Comparison of ENCODE assay signal across 1 cellular context in the genomic region with DNA sequence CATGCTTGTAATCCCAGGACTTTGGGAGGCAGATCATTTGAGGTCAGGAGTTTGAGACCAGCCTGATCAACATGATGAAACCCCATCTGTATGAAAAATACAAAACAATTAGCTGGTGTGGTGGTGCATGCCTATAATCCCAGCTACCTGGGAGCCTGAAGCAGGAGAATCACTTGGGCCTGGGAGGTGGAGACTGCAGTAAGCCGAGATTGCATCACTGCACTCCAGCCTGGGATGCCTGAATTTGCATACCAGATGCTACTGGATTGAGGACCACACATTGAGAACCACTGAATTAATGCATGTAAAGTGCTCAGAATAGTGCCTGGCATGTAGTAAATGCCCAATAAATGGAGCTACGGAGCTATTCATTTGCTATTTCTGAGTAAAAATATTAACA.
TF ChIP-seq lines count a peak whose summit lies in the region.

No MANE protein-coding gene starts in this region.

TF ChIP-seq in GM23338, 12 proteins besides CTCF, POLR2A, EP300 and RAD21 (continued from another document):
- TF ChIP-seq, protein P1, sequence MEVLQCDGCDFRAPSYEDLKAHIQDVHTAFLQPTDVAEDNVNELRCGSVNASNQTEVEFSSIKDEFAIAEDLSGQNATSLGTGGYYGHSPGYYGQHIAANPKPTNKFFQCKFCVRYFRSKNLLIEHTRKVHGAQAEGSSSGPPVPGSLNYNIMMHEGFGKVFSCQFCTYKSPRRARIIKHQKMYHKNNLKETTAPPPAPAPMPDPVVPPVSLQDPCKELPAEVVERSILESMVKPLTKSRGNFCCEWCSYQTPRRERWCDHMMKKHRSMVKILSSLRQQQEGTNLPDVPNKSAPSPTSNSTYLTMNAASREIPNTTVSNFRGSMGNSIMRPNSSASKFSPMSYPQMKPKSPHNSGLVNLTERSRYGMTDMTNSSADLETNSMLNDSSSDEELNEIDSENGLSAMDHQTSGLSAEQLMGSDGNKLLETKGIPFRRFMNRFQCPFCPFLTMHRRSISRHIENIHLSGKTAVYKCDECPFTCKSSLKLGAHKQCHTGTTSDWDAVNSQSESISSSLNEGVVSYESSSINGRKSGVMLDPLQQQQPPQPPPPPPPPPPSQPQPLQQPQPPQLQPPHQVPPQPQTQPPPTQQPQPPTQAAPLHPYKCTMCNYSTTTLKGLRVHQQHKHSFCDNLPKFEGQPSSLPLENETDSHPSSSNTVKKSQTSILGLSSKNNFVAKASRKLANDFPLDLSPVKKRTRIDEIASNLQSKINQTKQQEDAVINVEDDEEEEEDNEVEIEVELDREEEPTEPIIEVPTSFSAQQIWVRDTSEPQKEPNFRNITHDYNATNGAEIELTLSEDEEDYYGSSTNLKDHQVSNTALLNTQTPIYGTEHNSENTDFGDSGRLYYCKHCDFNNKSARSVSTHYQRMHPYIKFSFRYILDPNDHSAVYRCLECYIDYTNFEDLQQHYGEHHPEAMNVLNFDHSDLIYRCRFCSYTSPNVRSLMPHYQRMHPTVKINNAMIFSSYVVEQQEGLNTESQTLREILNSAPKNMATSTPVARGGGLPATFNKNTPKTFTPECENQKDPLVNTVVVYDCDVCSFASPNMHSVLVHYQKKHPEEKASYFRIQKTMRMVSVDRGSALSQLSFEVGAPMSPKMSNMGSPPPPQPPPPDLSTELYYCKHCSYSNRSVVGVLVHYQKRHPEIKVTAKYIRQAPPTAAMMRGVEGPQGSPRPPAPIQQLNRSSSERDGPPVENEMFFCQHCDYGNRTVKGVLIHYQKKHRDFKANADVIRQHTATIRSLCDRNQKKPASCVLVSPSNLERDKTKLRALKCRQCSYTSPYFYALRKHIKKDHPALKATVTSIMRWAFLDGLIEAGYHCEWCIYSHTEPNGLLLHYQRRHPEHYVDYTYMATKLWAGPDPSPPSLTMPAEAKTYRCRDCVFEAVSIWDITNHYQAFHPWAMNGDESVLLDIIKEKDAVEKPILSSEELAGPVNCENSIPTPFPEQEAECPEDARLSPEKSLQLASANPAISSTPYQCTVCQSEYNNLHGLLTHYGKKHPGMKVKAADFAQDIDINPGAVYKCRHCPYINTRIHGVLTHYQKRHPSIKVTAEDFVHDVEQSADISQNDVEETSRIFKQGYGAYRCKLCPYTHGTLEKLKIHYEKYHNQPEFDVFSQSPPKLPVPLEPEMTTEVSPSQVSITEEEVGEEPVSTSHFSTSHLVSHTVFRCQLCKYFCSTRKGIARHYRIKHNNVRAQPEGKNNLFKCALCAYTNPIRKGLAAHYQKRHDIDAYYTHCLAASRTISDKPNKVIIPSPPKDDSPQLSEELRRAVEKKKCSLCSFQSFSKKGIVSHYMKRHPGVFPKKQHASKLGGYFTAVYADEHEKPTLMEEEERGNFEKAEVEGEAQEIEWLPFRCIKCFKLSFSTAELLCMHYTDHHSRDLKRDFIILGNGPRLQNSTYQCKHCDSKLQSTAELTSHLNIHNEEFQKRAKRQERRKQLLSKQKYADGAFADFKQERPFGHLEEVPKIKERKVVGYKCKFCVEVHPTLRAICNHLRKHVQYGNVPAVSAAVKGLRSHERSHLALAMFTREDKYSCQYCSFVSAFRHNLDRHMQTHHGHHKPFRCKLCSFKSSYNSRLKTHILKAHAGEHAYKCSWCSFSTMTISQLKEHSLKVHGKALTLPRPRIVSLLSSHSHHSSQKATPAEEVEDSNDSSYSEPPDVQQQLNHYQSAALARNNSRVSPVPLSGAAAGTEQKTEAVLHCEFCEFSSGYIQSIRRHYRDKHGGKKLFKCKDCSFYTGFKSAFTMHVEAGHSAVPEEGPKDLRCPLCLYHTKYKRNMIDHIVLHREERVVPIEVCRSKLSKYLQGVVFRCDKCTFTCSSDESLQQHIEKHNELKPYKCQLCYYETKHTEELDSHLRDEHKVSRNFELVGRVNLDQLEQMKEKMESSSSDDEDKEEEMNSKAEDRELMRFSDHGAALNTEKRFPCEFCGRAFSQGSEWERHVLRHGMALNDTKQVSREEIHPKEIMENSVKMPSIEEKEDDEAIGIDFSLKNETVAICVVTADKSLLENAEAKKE (CRISPR knock-in tag; IDR thresholded peaks at IDR 0.05), result no peak
- TF ChIP-seq EZH2 (IDR thresholded peaks at IDR 0.05; ENCODE audit: low read depth, unreplicated experiment) (no peak), ZNF331 (CRISPR knock-in tag; IDR thresholded peaks at IDR 0.05; ENCODE audit: low read depth) (no peak), POLR2AphosphoS5 (IDR thresholded peaks at IDR 0.05; ENCODE audit: low read depth) (no peak), JUNB (IDR thresholded peaks at IDR 0.05; ENCODE audit: unreplicated experiment) (no peak), ZNF114 (CRISPR knock-in tag; IDR thresholded peaks at IDR 0.05) (no peak), CREB1 (CRISPR knock-in tag; IDR thresholded peaks at IDR 0.05; ENCODE audit: low read depth) (no peak), NANOG (IDR thresholded peaks at IDR 0.05; ENCODE audit: borderline replicate concordance) (no peak)
- TF ChIP-seq, protein P2, sequence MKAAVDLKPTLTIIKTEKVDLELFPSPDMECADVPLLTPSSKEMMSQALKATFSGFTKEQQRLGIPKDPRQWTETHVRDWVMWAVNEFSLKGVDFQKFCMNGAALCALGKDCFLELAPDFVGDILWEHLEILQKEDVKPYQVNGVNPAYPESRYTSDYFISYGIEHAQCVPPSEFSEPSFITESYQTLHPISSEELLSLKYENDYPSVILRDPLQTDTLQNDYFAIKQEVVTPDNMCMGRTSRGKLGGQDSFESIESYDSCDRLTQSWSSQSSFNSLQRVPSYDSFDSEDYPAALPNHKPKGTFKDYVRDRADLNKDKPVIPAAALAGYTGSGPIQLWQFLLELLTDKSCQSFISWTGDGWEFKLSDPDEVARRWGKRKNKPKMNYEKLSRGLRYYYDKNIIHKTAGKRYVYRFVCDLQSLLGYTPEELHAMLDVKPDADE (IDR thresholded peaks at IDR 0.05), result no peak
